Comparison of ENCODE assay signal across 8 cellular contexts in genomic region chr19:18543814-18544475, GRCh38. TPM values are rescaled to one million over a fixed set of nuclear protein-coding genes. Genes with fewer than 3 reads are reported as not detected.
DNase-seq lines count a peak whose midpoint lies in the region; ATAC-seq and TF ChIP-seq lines count a peak whose summit lies in the region.

No MANE protein-coding gene starts in this region.

- H3K9me3 ChIP-seq in endodermal cell (ENCODE audit: control insufficient read depth, low read length), result no peaks in the 10 kb centered on the region
- no peaks in the 10 kb centered on the region for H3K9me3 ChIP-seq in mucosa of stomach (ENCODE audit: control insufficient read depth, low read length)

- H2AFZ ChIP-seq in ACC112 (ENCODE audit: low read length, unreplicated experiment), result no peak overlapping the region

- DNase-seq in NCI-H748 treated with DMSO at 0.1 percent for 48 hours (lab: John Stamatoyannopoulos, UW) (peak; percentile 10), endodermal cell (peak; percentile 84)
- DNase-seq in activated CD4-positive, alpha-beta T cell treated with anti-CD3 and anti-CD28 coated beads, Interleukin-2, amount 50 U/mL, for 48 hours, result peak; percentile 76 to 85
- peak; percentile 46 to 82 (median 70) for DNase-seq in stimulated activated naive CD4-positive, alpha-beta T cell (lab: John Stamatoyannopoulos, UW)

- no peaks in the 10 kb centered on the region for H3K27me3 ChIP-seq in ACC112 (ENCODE audit: insufficient read depth, low read length)
- H3K27me3 ChIP-seq in endodermal cell (ENCODE audit: control insufficient read depth, insufficient read depth, low read length, poor library complexity, severe bottlenecking), result no peaks in the 10 kb centered on the region
- no peaks in the 10 kb centered on the region for H3K27me3 ChIP-seq in mucosa of stomach (ENCODE audit: control insufficient read depth, insufficient read depth, low read length)

- H3K4me3 ChIP-seq in ACC112 (ENCODE audit: low read depth, low read length) (peak overlapping the region; percentile 64), endodermal cell (ENCODE audit: low read length) (peak overlapping the region; percentile 67), mucosa of stomach (ENCODE audit: low read length) (peak overlapping the region; percentile 36)

- peaks cover 12% of the 10 kb centered on the region for H3K79me2 ChIP-seq in ACC112 (ENCODE audit: control insufficient read depth, insufficient read depth, low read length, unreplicated experiment)

- H3K9me3 Mint-ChIP-seq in endodermal cell, result no peaks in the 10 kb centered on the region

- no peak for TF ChIP-seq CTCF in endodermal cell (conservative IDR thresholded peaks at IDR 0.05)

- H3K4me1 ChIP-seq in ACC112 (ENCODE audit: control insufficient read depth, insufficient read depth, low read length, unreplicated experiment) (peaks cover 13% of the 10 kb centered on the region), endodermal cell (ENCODE audit: control insufficient read depth, insufficient read depth, low read length) (no peaks in the 10 kb centered on the region), mucosa of stomach (ENCODE audit: control insufficient read depth, insufficient read depth, low read length) (peaks cover 14% of the 10 kb centered on the region)

- H3K4me3 Mint-ChIP-seq in endodermal cell, result peak overlapping the region; percentile 77

- H3K36me3 ChIP-seq in ACC112 (ENCODE audit: insufficient read depth, low read length) (peaks cover 5% of the 10 kb centered on the region; the same call in 1 of the 2 replicates), endodermal cell (ENCODE audit: control insufficient read depth, insufficient read depth, low read length) (peaks cover 29% of the 10 kb centered on the region), mucosa of stomach (ENCODE audit: control insufficient read depth, insufficient read depth, low read length) (no peaks in the 10 kb centered on the region)

- no peak overlapping the region for H3K9ac ChIP-seq in endodermal cell (ENCODE audit: extremely low read depth, low read length, poor library complexity, severe bottlenecking)
- H3K9ac ChIP-seq in mucosa of stomach (ENCODE audit: low read length), result peak overlapping the region; percentile 62

- H3K27me3 Mint-ChIP-seq in endodermal cell (ENCODE audit: insufficient read depth), result no peaks in the 10 kb centered on the region

- H3K27ac ChIP-seq in ACC112 (ENCODE audit: low read depth, low read length), result no peak overlapping the region
- no peak overlapping the region for H3K27ac ChIP-seq in endodermal cell (ENCODE audit: low read depth, low read length)

- H3K4me1 Mint-ChIP-seq in endodermal cell, result peaks cover 9% of the 10 kb centered on the region

- H3K36me3 Mint-ChIP-seq in endodermal cell (ENCODE audit: low read depth), result peaks cover 28% of the 10 kb centered on the region

- peak overlapping the region; percentile 90 for H3K27ac Mint-ChIP-seq in endodermal cell

- peak; percentile 43 for ATAC-seq in GM18520 (IDR thresholded peaks at IDR 0.05; ENCODE audit: unreplicated experiment)
- peak; percentile 67 for ATAC-seq in HG03066 (IDR thresholded peaks at IDR 0.05; ENCODE audit: low read depth, unreplicated experiment)

- 0 to 11% methylated on average over 1 to 12 of the region's 12 CpGs for WGBS in endodermal cell (ENCODE audit: insufficient coverage in 1 of 2, insufficient read length in 1 of 2), 2 experiments

RNA-seq across cellular contexts. Expression of gene FKBP8, which starts 0.6 kb away (rescaled TPM):
- total RNA-seq in endodermal cell, result 100 to 1,000 TPM; 277 to 336 TPM
- polyA plus RNA-seq in endodermal cell (2013, experiment 1 of 2), result 178 TPM
- 167 TPM for polyA plus RNA-seq in endodermal cell (2013, experiment 2 of 2)

RNA-seq across cellular contexts. Expression of gene KXD1, which starts 13.7 kb away (rescaled TPM):
- 100 to 1,000 TPM; 108 to 115 TPM for total RNA-seq in endodermal cell
- polyA plus RNA-seq in endodermal cell (2013, experiment 1 of 2), result 131 TPM
- polyA plus RNA-seq in endodermal cell (2013, experiment 2 of 2), result 120 TPM

RNA-seq across cellular contexts. Expression of gene ELL, which starts 22.1 kb away (rescaled TPM):
- 10 to 100 TPM; 10.9 to 15.4 TPM for total RNA-seq in endodermal cell
- 7.1 TPM for polyA plus RNA-seq in endodermal cell (2013, experiment 1 of 2)
- 6.6 TPM for polyA plus RNA-seq in endodermal cell (2013, experiment 2 of 2)

RNA-seq across cellular contexts. Expression of gene UBA52, which starts 27.7 kb away (rescaled TPM):
- total RNA-seq in endodermal cell, result 1,000 to 10,000 TPM; 1,143 to 1,222 TPM
- polyA plus RNA-seq in endodermal cell (2013, experiment 1 of 2), result 1,238 TPM
- polyA plus RNA-seq in endodermal cell (2013, experiment 2 of 2), result 1,200 TPM

RNA-seq across cellular contexts. Expression of gene REX1BD, which starts 44.7 kb away (rescaled TPM):
- 10 to 100 TPM; 76.9 to 83.9 TPM for total RNA-seq in endodermal cell
- polyA plus RNA-seq in endodermal cell (2013, experiment 1 of 2), result 50.3 TPM
- polyA plus RNA-seq in endodermal cell (2013, experiment 2 of 2), result 45.4 TPM

Comparison
In these comparisons a context has a peak if more than half of its experiments do, and no peak if none do; other contexts are left out.
1. DNase-seq: peak in every context shown above with its lines; median percentile 84 in endodermal cell; 80 in activated CD4-positive, alpha-beta T cell treated with anti-CD3 and anti-CD28 coated beads, Interleukin-2, amount 50 U/mL, for 48 hours; 70 in stimulated activated naive CD4-positive, alpha-beta T cell; 10 in NCI-H748 treated with DMSO at 0.1 percent for 48 hours.